8 cellular contexts compared by ENCODE assay signal in the genomic region with DNA sequence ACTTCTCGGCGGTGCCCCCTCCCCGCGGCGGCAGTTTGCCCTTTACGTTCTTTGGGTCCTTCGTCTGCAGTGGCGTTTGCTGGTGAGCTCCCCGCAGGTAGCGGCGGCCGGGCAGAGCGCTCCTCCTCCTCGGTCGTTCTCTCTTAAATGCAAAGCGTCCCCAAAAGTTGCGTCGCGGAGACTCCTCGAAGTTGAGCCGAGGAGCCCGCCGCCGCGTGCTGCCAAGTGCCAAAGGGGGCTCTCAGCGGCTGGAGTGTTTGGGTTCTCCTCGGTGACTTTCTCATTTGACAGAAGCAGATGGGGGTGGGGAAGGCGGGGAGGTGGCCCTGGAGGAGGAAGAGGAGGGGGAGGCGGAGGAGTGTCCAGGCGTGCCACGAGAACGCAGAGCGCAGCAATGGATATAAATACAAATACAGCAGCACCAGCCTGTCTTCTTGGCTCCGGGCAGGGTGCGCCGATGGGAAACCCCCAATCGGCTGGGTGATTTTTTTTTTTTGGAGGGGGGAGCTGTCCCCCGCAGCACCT. TPM values are rescaled to one million over a fixed set of nuclear protein-coding genes. Genes with fewer than 3 reads are reported as not detected.
DNase-seq lines count a peak whose midpoint lies in the region; ATAC-seq and TF ChIP-seq lines count a peak whose summit lies in the region.

SOX21 (minus strand) TSS at position 259 of the 525 bp plus-strand sequence. CDS start 496 bp downstream, outside the sequence.

- no peak for ATAC-seq in GM18520 (IDR thresholded peaks at IDR 0.05; ENCODE audit: unreplicated experiment)
- ATAC-seq in GM18870 (IDR thresholded peaks at IDR 0.05; ENCODE audit: unreplicated experiment), result no peak

- peaks cover 31% of the 10 kb centered on the region for H3K27me3 Mint-ChIP-seq in endothelial cell (ENCODE audit: unreplicated experiment)
- H3K27me3 Mint-ChIP-seq in progenitor cell of endocrine pancreas, result peaks cover 23% of the 10 kb centered on the region

- H3K4me1 Mint-ChIP-seq in endothelial cell (ENCODE audit: unreplicated experiment) (peaks cover 11% of the 10 kb centered on the region), progenitor cell of endocrine pancreas (ENCODE audit: low read depth) (peaks cover 49% of the 10 kb centered on the region)

- H3K36me3 Mint-ChIP-seq in endothelial cell (ENCODE audit: low read depth, unreplicated experiment), result peaks cover 3% of the 10 kb centered on the region
- peaks cover 4% of the 10 kb centered on the region for H3K36me3 Mint-ChIP-seq in progenitor cell of endocrine pancreas (ENCODE audit: insufficient read depth)

- in situ Hi-C loops in GM13977 (cut with MboI; ENCODE audit: low pct_unique_long_range_greater_than_20kb, low sequenced_read_pairs, unreplicated experiment), result no loop called here

- H3K9me3 Mint-ChIP-seq in endothelial cell (ENCODE audit: unreplicated experiment), result no peaks in the 10 kb centered on the region
- H3K9me3 Mint-ChIP-seq in progenitor cell of endocrine pancreas (ENCODE audit: low read depth), result no peaks in the 10 kb centered on the region

- DNase-seq in GM13977 (ENCODE audit: low spot score) (peak; percentile 36), NCI-H774 (lab: John Stamatoyannopoulos, UW) (peak; percentile 53), endothelial cell (ENCODE audit: low spot score) (no peak), progenitor cell of endocrine pancreas (ENCODE audit: low spot score, unreplicated experiment) (peak; percentile 16), RPMI8226 (no peak), hepatic stellate cell (ENCODE audit: low spot score) (no peak)

- H3K4me3 Mint-ChIP-seq in endothelial cell (ENCODE audit: unreplicated experiment) (peak within 1 kb of the TSS; percentile 37), progenitor cell of endocrine pancreas (ENCODE audit: low read depth) (peak within 1 kb of the TSS; percentile 98)

- H3K27ac Mint-ChIP-seq in endothelial cell (ENCODE audit: unreplicated experiment), result no peak within 1 kb of the TSS
- peak within 1 kb of the TSS; percentile 97 for H3K27ac Mint-ChIP-seq in progenitor cell of endocrine pancreas

- no peak for TF ChIP-seq CTCF in GM13977 (IDR thresholded peaks at IDR 0.05; ENCODE audit: extremely low read depth, insufficient read depth, missing control alignments)
- no peak for TF ChIP-seq CTCF in endothelial cell (IDR thresholded peaks at IDR 0.05; ENCODE audit: unreplicated experiment)
- no peak for TF ChIP-seq CTCF in progenitor cell of endocrine pancreas (IDR thresholded peaks at IDR 0.05; ENCODE audit: unreplicated experiment)

RNA-seq across cellular contexts. Expression of gene SOX21, which starts in this region (rescaled TPM):
- total RNA-seq in endothelial cell (ENCODE audit: unreplicated experiment) (not detected), progenitor cell of endocrine pancreas (44.7 and 61.1 TPM in 2 replicates)

Comparison
In these comparisons a context has a peak if more than half of its experiments do, and no peak if none do; other contexts are left out.
1. RNA of gene SOX21 (total RNA-seq): 44.7 to 61.1 TPM in progenitor cell of endocrine pancreas; not detected in endothelial cell (single experiment); every median in the first group is over 10 times any median in the second.
2. DNase-seq: peak in GM13977 (single experiment), NCI-H774 (single experiment) and progenitor cell of endocrine pancreas (single experiment); none in endothelial cell (single experiment), RPMI8226 (single experiment) and hepatic stellate cell (single experiment).